In genomic region chr13:59745395-59745788, GRCh38 we compare ENCODE assay signal across 16 cellular contexts.
A peak's percentile ranks its signal among the peaks of the same experiment; 100 is the strongest.
DNase-seq lines count a peak whose midpoint lies in the region; ATAC-seq, FAIRE-seq and TF ChIP-seq lines count a peak whose summit lies in the region.
"Had no signal": no experiment of that assay in that cellular context is flagged by ENCODE, and none has a peak within 500 bp of the region (broad histone marks: within the 10 kb centered on the region; RNA-seq: fewer than 3 reads in every experiment).

No MANE protein-coding gene starts in this region.

- peaks cover 21% of the 10 kb centered on the region for H3K4me1 Mint-ChIP-seq in neural progenitor cell
- peaks cover 3% of the 10 kb centered on the region for H3K4me1 Mint-ChIP-seq in activated T-helper 2 cell treated with anti-CD3 and anti-CD28 coated beads, Interferon-gamma antibody, Interleukin-2, Interleukin-4, amounts not matched to agents 10 μg/mL and 5 μg/mL and 100 μg/mL, durations not matched to agents 14 hours and 24 hours and 36 hours (ENCODE audit: low read depth)

- no peaks in the 10 kb centered on the region for H3K9me3 Mint-ChIP-seq in neural progenitor cell
- H3K9me3 Mint-ChIP-seq in activated T-helper 2 cell treated with anti-CD3 and anti-CD28 coated beads, Interferon-gamma antibody, Interleukin-2, Interleukin-4, amounts not matched to agents 10 μg/mL and 5 μg/mL and 100 μg/mL, durations not matched to agents 14 hours and 24 hours and 36 hours: no peaks in the 10 kb centered on the region
- H3K9me3 Mint-ChIP-seq: endodermal cell had no signal

- no peaks in the 10 kb centered on the region for H3K9me3 ChIP-seq in body of pancreas
- no peaks in the 10 kb centered on the region for H3K9me3 ChIP-seq in neural progenitor cell (ENCODE audit: low read depth)
- H3K9me3 ChIP-seq: ovary had no signal

- H3K27ac Mint-ChIP-seq in neural progenitor cell: peak overlapping the region; percentile 8
- H3K27ac Mint-ChIP-seq in activated T-helper 2 cell treated with anti-CD3 and anti-CD28 coated beads, Interferon-gamma antibody, Interleukin-2, Interleukin-4, amounts not matched to agents 10 μg/mL and 5 μg/mL and 100 μg/mL, durations not matched to agents 14 hours and 24 hours and 36 hours: no peak overlapping the region
- H3K27ac Mint-ChIP-seq: endodermal cell, type B pancreatic cell had no signal

- H2AFZ ChIP-seq in neural progenitor cell (replicated peaks): no peak overlapping the region

- H3K4me3 ChIP-seq in body of pancreas (no peak overlapping the region), neural progenitor cell (no peak overlapping the region)
- H3K4me3 ChIP-seq: ovary had no signal

- H3F3A ChIP-seq in neural progenitor cell (ENCODE audit: low read depth): peaks cover 14% of the 10 kb centered on the region

- DNase-seq in body of pancreas: no peak
- DNase-seq in neural progenitor cell (ENCODE audit: low spot score): no peak
- DNase-seq in activated naive CD4-positive, alpha-beta T cell treated with Interleukin-2 at 50 U/mL for 16 hours: no peak
- no peak for DNase-seq in urothelium cell line (ENCODE audit: low spot score)
- DNase-seq in inferior parietal cortex (ENCODE audit: extremely low spot score): no peak
- DNase-seq in activated T-helper 2 cell treated with anti-CD3 and anti-CD28 coated beads, Interferon-gamma antibody, Interleukin-2, Interleukin-4, amounts not matched to agents 10 μg/mL and 5 μg/mL and 100 μg/mL, durations not matched to agents 14 hours and 24 hours and 36 hours (ENCODE audit: low spot score): no peak
- DNase-seq: activated naive CD4-positive, alpha-beta T cell; endodermal cell; islet precursor cell; NCI-H1417 treated with DMSO at 0.1 percent for 48 hours; ovary had no signal

- H4K20me1 ChIP-seq in neural progenitor cell (ENCODE audit: low read depth): no peaks in the 10 kb centered on the region

- H3K27ac ChIP-seq in body of pancreas (no peak overlapping the region), neural progenitor cell (peak overlapping the region; percentile 39)
- H3K27ac ChIP-seq: HL-60, ovary had no signal

- H3K27me3 Mint-ChIP-seq in neural progenitor cell (ENCODE audit: insufficient read depth, low read depth): peaks cover 2% of the 10 kb centered on the region
- no peaks in the 10 kb centered on the region for H3K27me3 Mint-ChIP-seq in activated T-helper 2 cell treated with anti-CD3 and anti-CD28 coated beads, Interferon-gamma antibody, Interleukin-2, Interleukin-4, amounts not matched to agents 10 μg/mL and 5 μg/mL and 100 μg/mL, durations not matched to agents 14 hours and 24 hours and 36 hours (ENCODE audit: low read depth)
- H3K27me3 Mint-ChIP-seq: type B pancreatic cell had no signal

- peaks cover 3% of the 10 kb centered on the region for H3K36me3 Mint-ChIP-seq in neural progenitor cell
- no peaks in the 10 kb centered on the region for H3K36me3 Mint-ChIP-seq in activated T-helper 2 cell treated with anti-CD3 and anti-CD28 coated beads, Interferon-gamma antibody, Interleukin-2, Interleukin-4, amounts not matched to agents 10 μg/mL and 5 μg/mL and 100 μg/mL, durations not matched to agents 14 hours and 24 hours and 36 hours (ENCODE audit: low read depth)
- H3K36me3 Mint-ChIP-seq: type B pancreatic cell had no signal

- H3K27me3 ChIP-seq in body of pancreas: no peaks in the 10 kb centered on the region
- H3K27me3 ChIP-seq in neural progenitor cell: no peaks in the 10 kb centered on the region
- H3K27me3 ChIP-seq: ovary had no signal

- TF ChIP-seq CTCF in body of pancreas (IDR thresholded peaks at IDR 0.05) (no peak), neural progenitor cell (IDR thresholded peaks at IDR 0.05) (no peak)

- no peak for TF ChIP-seq POLR2A in body of pancreas (IDR thresholded peaks at IDR 0.05)

- H3K36me3 ChIP-seq in body of pancreas (replicated peaks in 1 of 2; ENCODE audit: insufficient read depth in 1 of 2, low read depth in 2 of 2) (no peaks in the 10 kb centered on the region), neural progenitor cell (peaks cover 3% of the 10 kb centered on the region)
- H3K36me3 ChIP-seq: ovary had no signal

- no peaks in the 10 kb centered on the region for H3K79me2 ChIP-seq in neural progenitor cell (ENCODE audit: low read depth)

- 29 to 39% methylated on average over 1 of the region's 1 CpG for WGBS in body of pancreas, 2 donors

- ATAC-seq in GM19023 (IDR thresholded peaks at IDR 0.05; ENCODE audit: unreplicated experiment) (peak; percentile 25), HG02938 (IDR thresholded peaks at IDR 0.05; ENCODE audit: unreplicated experiment) (peak; percentile 55), body of pancreas (peak; percentile 40)
- ATAC-seq: Panc1 had no signal

- intact Hi-C loops in body of pancreas (cut with DNase I): no loop called here
- intact Hi-C loops in activated T-helper 2 cell treated with anti-CD3 and anti-CD28 coated beads, Interferon-gamma antibody, Interleukin-2, Interleukin-4, amounts not matched to agents 10 μg/mL and 5 μg/mL and 100 μg/mL, durations not matched to agents 14 hours and 24 hours and 36 hours (cut with micrococcal nuclease): no loop called here

- no peak overlapping the region for H3K9ac ChIP-seq in neural progenitor cell

- H3K4me2 ChIP-seq in neural progenitor cell: peak overlapping the region; percentile 23

- no peak for FAIRE-seq in urothelium cell line (lab: Jason Lieb, UNC)

- H3K4me1 ChIP-seq in body of pancreas (peaks cover 5% of the 10 kb centered on the region), neural progenitor cell (peaks cover 18% of the 10 kb centered on the region)

- H3K4me3 Mint-ChIP-seq in neural progenitor cell: no peak overlapping the region
- no peak overlapping the region for H3K4me3 Mint-ChIP-seq in activated T-helper 2 cell treated with anti-CD3 and anti-CD28 coated beads, Interferon-gamma antibody, Interleukin-2, Interleukin-4, amounts not matched to agents 10 μg/mL and 5 μg/mL and 100 μg/mL, durations not matched to agents 14 hours and 24 hours and 36 hours (ENCODE audit: low read depth)
- H3K4me3 Mint-ChIP-seq: endodermal cell, type B pancreatic cell had no signal
